In genomic region chrX:68761086-68761485, GRCh38 we compare ENCODE assay signal across 15 cellular contexts.
DNase-seq lines count a peak whose midpoint lies in the region; ATAC-seq and TF ChIP-seq lines count a peak whose summit lies in the region.
"Had no signal": no experiment of that assay in that cellular context is flagged by ENCODE, and none has a peak within 500 bp of the region (broad histone marks: within the 10 kb centered on the region; RNA-seq: fewer than 3 reads in every experiment).

No MANE protein-coding gene starts in this region.

- H2BK15ac ChIP-seq in H9 (ENCODE audit: low read depth, low read length) (no peak overlapping the region), mesendoderm (replicated peaks; ENCODE audit: low read depth) (no peak overlapping the region)

- no peak overlapping the region for H2BK120ac ChIP-seq in H9 (ENCODE audit: low read depth, low read length, poor library complexity, severe bottlenecking)
- no peak overlapping the region for H2BK120ac ChIP-seq in mesendoderm (ENCODE audit: low read depth, low read length)

- H3K27ac Mint-ChIP-seq in H9 = no peak overlapping the region
- H3K27ac Mint-ChIP-seq: B cell; CD8-positive, alpha-beta memory T cell had no signal

- no peak overlapping the region for H4K91ac ChIP-seq in H9 (ENCODE audit: insufficient read length, low read depth, low read length)

- no peaks in the 10 kb centered on the region for H3K79me2 ChIP-seq in H9 (ENCODE audit: insufficient read depth, low read length)
- no peaks in the 10 kb centered on the region for H3K79me2 ChIP-seq in mesendoderm (ENCODE audit: control insufficient read depth, insufficient read depth, low read length)

- no peaks in the 10 kb centered on the region for H4K20me1 ChIP-seq in H9 (ENCODE audit: control insufficient read depth, insufficient read depth, insufficient read length)
- H4K20me1 ChIP-seq: BLaER1 treated with 17β-estradiol and CSF1 and Interleukin-3, amounts not matched to agents 10 nM and 100 nM had no signal

- H3K4ac ChIP-seq in H9 (ENCODE audit: low read depth, low read length) = no peak overlapping the region
- H3K4ac ChIP-seq in mesendoderm (ENCODE audit: low read depth, low read length) = no peak overlapping the region

- H3K36me3 ChIP-seq in mesendoderm (ENCODE audit: control insufficient read depth, insufficient read depth, low read length) (no peaks in the 10 kb centered on the region), tibial artery (no peaks in the 10 kb centered on the region)
- H3K36me3 ChIP-seq: BLaER1 treated with 17β-estradiol and CSF1 and Interleukin-3, amounts not matched to agents 10 nM and 100 nM; HAP-1 had no signal

- H3K4me3 Mint-ChIP-seq in H9 = no peak overlapping the region
- H3K4me3 Mint-ChIP-seq: B cell; CD8-positive, alpha-beta memory T cell had no signal

- no peak overlapping the region for H3K14ac ChIP-seq in H9 (ENCODE audit: insufficient read depth, low read length)

- no peak overlapping the region for H2BK20ac ChIP-seq in H9 (ENCODE audit: low read depth, low read length, poor library complexity, severe bottlenecking)

- DNase-seq in EL = peak; percentile 2
- DNase-seq in H9 = peak; percentile 1
- DNase-seq in fibroblast of pulmonary artery (ENCODE audit: low read depth) = peak; percentile 1
- peak; percentile 8 for DNase-seq in mesendoderm
- DNase-seq in tibial artery = no peak
- DNase-seq in SIG-M5 (lab: John Stamatoyannopoulos, UW) = no peak
- DNase-seq: CD8-positive, alpha-beta memory T cell; COR-L47; DMS 273 treated with DMSO at 0.1 percent for 48 hours; DMS53; GF-D8 had no signal

- H3K23ac ChIP-seq in H9 (ENCODE audit: insufficient read length, low read depth, low read length) (no peak overlapping the region), mesendoderm (ENCODE audit: low read length) (no peak overlapping the region)

- no CpG with 5 or more reads among the region's 2 CpGs for WGBS in H9 (ENCODE audit: extremely low coverage, insufficient read length, low lambda C conversion rate)
- no CpG with 5 or more reads among the region's 2 CpGs for WGBS in mesendoderm (ENCODE audit: extremely low coverage, insufficient coverage, low lambda C conversion rate)

- peaks cover 0 to 2% (median 2%) of the 10 kb centered on the region in 3 experiments; a peak in 2 of 7 replicates for H3K36me3 Mint-ChIP-seq in H9 (ENCODE audit: insufficient read depth in 1 of 3, low read depth in 3 of 3)
- H3K36me3 Mint-ChIP-seq: CD8-positive, alpha-beta memory T cell had no signal

- TF ChIP-seq CTCF in H9 (conservative IDR thresholded peaks at IDR 0.05) (no peak), fibroblast of pulmonary artery (IDR thresholded peaks at IDR 0.05; ENCODE audit: low read length, missing control alignments) (no peak), tibial artery (IDR thresholded peaks at IDR 0.05) (no peak)

- no peak overlapping the region for H2BK12ac ChIP-seq in H9 (ENCODE audit: insufficient read length, low read depth, low read length)

- no peaks in the 10 kb centered on the region for H3K4me1 ChIP-seq in H9 (ENCODE audit: insufficient read depth, low read length)
- no peaks in the 10 kb centered on the region for H3K4me1 ChIP-seq in mesendoderm (ENCODE audit: control insufficient read depth, low read depth, low read length)
- H3K4me1 ChIP-seq in tibial artery = no peaks in the 10 kb centered on the region
- H3K4me1 ChIP-seq: HAP-1 had no signal

- H3K4me3 ChIP-seq in fibroblast of pulmonary artery (replicated peaks; ENCODE audit: low read depth, low read length) (no peak overlapping the region), mesendoderm (ENCODE audit: low read length) (no peak overlapping the region), tibial artery (no peak overlapping the region)
- H3K4me3 ChIP-seq: BLaER1 treated with 17β-estradiol and CSF1 and Interleukin-3, amounts not matched to agents 10 nM and 100 nM; HAP-1 had no signal

- ATAC-seq in GM18907 (IDR thresholded peaks at IDR 0.05; ENCODE audit: unreplicated experiment) = no peak

- peaks cover 71 to 73% of the 10 kb centered on the region in 2 experiments for H3K9me3 Mint-ChIP-seq in H9
- H3K9me3 Mint-ChIP-seq: CD8-positive, alpha-beta memory T cell had no signal

- H2AFZ ChIP-seq in H9 (ENCODE audit: low read length) = no peak overlapping the region

- H2AK5ac ChIP-seq in H9 (ENCODE audit: insufficient read length, low read length) (no peak overlapping the region), mesendoderm (ENCODE audit: low read length) (no peak overlapping the region)

- no peak overlapping the region for H3K56ac ChIP-seq in H9 (ENCODE audit: insufficient read length, low read depth, low read length)
- no peak overlapping the region for H3K56ac ChIP-seq in mesendoderm (ENCODE audit: low read length)

- H4K8ac ChIP-seq in H9 (replicated peaks; ENCODE audit: insufficient read length, low read depth, low read length) (no peak overlapping the region), mesendoderm (ENCODE audit: low read depth, low read length) (no peak overlapping the region)

- intact Hi-C loops in tibial artery (cut with DNase I; ENCODE audit: low total_unique reads) = no loop called here

- no peak overlapping the region for H4K5ac ChIP-seq in H9 (ENCODE audit: insufficient read length, low read depth, low read length)
- no peak overlapping the region for H4K5ac ChIP-seq in mesendoderm (ENCODE audit: low read length)

- H3T11ph ChIP-seq in H9 (ENCODE audit: low read length) = no peak overlapping the region

- H3K23me2 ChIP-seq in H9 (ENCODE audit: insufficient read length, low read depth, low read length, poor library complexity, severe bottlenecking) = no peaks in the 10 kb centered on the region

- H3K27me3 Mint-ChIP-seq in H9 (ENCODE audit: low read depth) = peaks cover 21% of the 10 kb centered on the region
- H3K27me3 Mint-ChIP-seq: B cell had no signal

- H3K18ac ChIP-seq in H9 (ENCODE audit: insufficient read length, low read depth, low read length) (no peak overlapping the region), mesendoderm (ENCODE audit: low read length) (no peak overlapping the region)

- H2BK5ac ChIP-seq in H9 (ENCODE audit: insufficient read length, low read length) = no peak overlapping the region
- H2BK5ac ChIP-seq in mesendoderm (ENCODE audit: low read length) = no peak overlapping the region

- no peaks in the 10 kb centered on the region for H3K4me1 Mint-ChIP-seq in H9
- H3K4me1 Mint-ChIP-seq: B cell; CD8-positive, alpha-beta memory T cell had no signal

- no peak overlapping the region for H3K9ac ChIP-seq in H9 (ENCODE audit: extremely low read depth, insufficient read length, low read length)
- no peak overlapping the region for H3K9ac ChIP-seq in mesendoderm (ENCODE audit: low read length)
- H3K9ac ChIP-seq: BLaER1 treated with 17β-estradiol and CSF1 and Interleukin-3, amounts not matched to agents 10 nM and 100 nM had no signal

- no peak overlapping the region for H3K4me2 ChIP-seq in H9 (ENCODE audit: insufficient read depth, insufficient read length, low read length)
- H3K4me2 ChIP-seq in mesendoderm (ENCODE audit: low read length) = no peak overlapping the region
- H3K4me2 ChIP-seq: BLaER1 treated with 17β-estradiol and CSF1 and Interleukin-3, amounts not matched to agents 10 nM and 100 nM had no signal

- H3K27me3 ChIP-seq in H9 (ENCODE audit: insufficient read depth, low read length) (no peaks in the 10 kb centered on the region), mesendoderm (ENCODE audit: insufficient read depth, low read length, poor library complexity) (no peaks in the 10 kb centered on the region), tibial artery (no peaks in the 10 kb centered on the region)

- H3K79me1 ChIP-seq in H9 (ENCODE audit: insufficient read depth, low read depth, low read length, poor library complexity, severe bottlenecking) (no peaks in the 10 kb centered on the region), mesendoderm (ENCODE audit: low read length) (no peaks in the 10 kb centered on the region)

- H3K9me3 ChIP-seq in H9 (ENCODE audit: control insufficient read depth, low read depth, low read length) (peaks cover 29% of the 10 kb centered on the region), tibial artery (no peaks in the 10 kb centered on the region)
- H3K9me3 ChIP-seq: BLaER1 treated with 17β-estradiol and CSF1 and Interleukin-3, amounts not matched to agents 10 nM and 100 nM; HAP-1 had no signal

- H3K27ac ChIP-seq in H9 (ENCODE audit: insufficient read length, low read depth, low read length) = no peak overlapping the region
- no peak overlapping the region for H3K27ac ChIP-seq in mesendoderm (ENCODE audit: low read depth, low read length)
- H3K27ac ChIP-seq in tibial artery = no peak overlapping the region
- H3K27ac ChIP-seq: BLaER1 treated with 17β-estradiol and CSF1 and Interleukin-3, amounts not matched to agents 10 nM and 100 nM had no signal

Comparison
In these comparisons a context has a peak if more than half of its experiments do, and no peak if none do; other contexts are left out.
1. DNase-seq: peak in EL (single experiment), H9 (single experiment), fibroblast of pulmonary artery (single experiment) and mesendoderm (single experiment); none in tibial artery (0 of 2) and SIG-M5 (single experiment).